In genomic region chr1:224432141-224432540, GRCh38 we compare ENCODE assay signal across 9 cellular contexts. TPM values are rescaled to one million over a fixed set of nuclear protein-coding genes. Genes with fewer than 3 reads are reported as not detected.
DNase-seq lines count a peak whose midpoint lies in the region; ATAC-seq and TF ChIP-seq lines count a peak whose summit lies in the region.
"Had no signal": no experiment of that assay in that cellular context is flagged by ENCODE, and none has a peak within 500 bp of the region (broad histone marks: within the 10 kb centered on the region; RNA-seq: fewer than 3 reads in every experiment).

No MANE protein-coding gene starts in this region.

- TF ChIP-seq CTCF in Caco-2 (IDR thresholded peaks at IDR 0.05; ENCODE audit: insufficient read depth in 1 of 2, low read depth in 1 of 2, low read length in 1 of 2, severe bottlenecking in 1 of 2, unreplicated experiment in 1 of 2) (no peak), NB4 (IDR thresholded peaks at IDR 0.05; ENCODE audit: low read depth, low read length) (no peak), neural crest cell (conservative IDR thresholded peaks at IDR 0.05) (no peak)

- CTCF ChIA-PET in Caco-2 (lab: Charles Lee) = interaction anchor here (0.5 kb wide), 1 partner anchor 25 kb away, joined by 3 read pairs; no protein-coding TSS in a partner anchor

- ATAC-seq in GM18867 (IDR thresholded peaks at IDR 0.05; ENCODE audit: unreplicated experiment) = no peak
- ATAC-seq in GM21717 (IDR thresholded peaks at IDR 0.05; ENCODE audit: unreplicated experiment) = no peak

- peaks cover 22% of the 10 kb centered on the region for H3K4me1 ChIP-seq in Caco-2
- peaks cover 39 to 43% of the 10 kb centered on the region in 2 donors for H3K4me1 ChIP-seq in duodenal mucosa (ENCODE audit: control insufficient read depth in 1 of 2, insufficient read depth in 2 of 2, low read length in 2 of 2)

- TF ChIP-seq POLR2A in NB4 (IDR thresholded peaks at IDR 0.05; ENCODE audit: extremely low read depth, insufficient read length) = no peak

- H3K27ac Mint-ChIP-seq in Caco-2 (ENCODE audit: unreplicated experiment) = no peak overlapping the region
- H3K27ac Mint-ChIP-seq in neural crest cell (ENCODE audit: unreplicated experiment) = no peak overlapping the region

- TSS peak; percentile 32 for BruUV-seq in Caco-2 (replicated peaks; lab: Mats Ljungman, UMichigan)

- H3K27ac ChIP-seq in duodenal mucosa (ENCODE audit: low read depth, low read length) = no peak overlapping the region

- intact Hi-C loops in Caco-2 (cut with micrococcal nuclease; ENCODE audit: unreplicated experiment) = no loop called here

- peak overlapping the region in 1 of 2 donors; percentile 51 for H3K9ac ChIP-seq in duodenal mucosa (ENCODE audit: low read depth in 1 of 2, low read length in 2 of 2)

- no peak for DNase-seq in Caco-2
- peak; percentile 4 for DNase-seq in NB4 (ENCODE audit: low read depth)
- no peak for DNase-seq in neural crest cell (ENCODE audit: low read depth, low spot score)
- no peak for DNase-seq in COLO829 (ENCODE audit: low spot score)
- DNase-seq in stimulated activated CD4-positive, alpha-beta T cell treated with anti-CD3 and anti-CD28 coated beads, Interleukin-12 subunit alpha, Interleukin-12 subunit beta, amount 100 ng/mL, for 4 hours = no peak
- DNase-seq: effector CD4-positive, alpha-beta T cell had no signal

- H3K4me3 Mint-ChIP-seq in Caco-2 (ENCODE audit: unreplicated experiment) (peak overlapping the region; percentile 91), neural crest cell (peak overlapping the region; percentile 95)

- H3K4me3 ChIP-seq in Caco-2 (ENCODE audit: low read depth, low read length) (peak overlapping the region; percentile 88), NB4 (ENCODE audit: low read depth, low read length) (peak overlapping the region; percentile 82), duodenal mucosa (ENCODE audit: low read depth in 1 of 2, low read length in 2 of 2) (peak overlapping the region; percentile 73 to 77)

- no peaks in the 10 kb centered on the region for H3K9me3 Mint-ChIP-seq in Caco-2 (ENCODE audit: unreplicated experiment)
- no peaks in the 10 kb centered on the region for H3K9me3 Mint-ChIP-seq in neural crest cell

- POLR2A ChIA-PET in Caco-2 (lab: Charles Lee) = no interaction called here

- H3K36me3 ChIP-seq in Caco-2 (ENCODE audit: control insufficient read depth, insufficient read depth, low read length) = no peaks in the 10 kb centered on the region
- no peaks in the 10 kb centered on the region for H3K36me3 ChIP-seq in duodenal mucosa (ENCODE audit: control insufficient read depth in 1 of 2, insufficient read depth in 2 of 2, low read length in 2 of 2)

- peaks cover 42% of the 10 kb centered on the region for H3K4me1 Mint-ChIP-seq in Caco-2 (ENCODE audit: low read depth, unreplicated experiment)
- H3K4me1 Mint-ChIP-seq in neural crest cell = peaks cover 43% of the 10 kb centered on the region

- no peaks in the 10 kb centered on the region for H3K27me3 ChIP-seq in Caco-2 (replicated peaks; ENCODE audit: control insufficient read depth, insufficient read depth, low read length)
- no peaks in the 10 kb centered on the region for H3K27me3 ChIP-seq in duodenal mucosa (ENCODE audit: control insufficient read depth in 1 of 2, insufficient read depth in 2 of 2, low read length in 2 of 2)

- no peaks in the 10 kb centered on the region for H3K27me3 Mint-ChIP-seq in Caco-2 (ENCODE audit: insufficient read depth, unreplicated experiment)
- no peaks in the 10 kb centered on the region for H3K27me3 Mint-ChIP-seq in neural crest cell (ENCODE audit: low read depth)

- no peaks in the 10 kb centered on the region for H3K9me3 ChIP-seq in Caco-2
- no peaks in the 10 kb centered on the region for H3K9me3 ChIP-seq in duodenal mucosa (ENCODE audit: control insufficient read depth in 1 of 2, low read length in 2 of 2)

- H3K36me3 Mint-ChIP-seq in Caco-2 (ENCODE audit: insufficient read depth, unreplicated experiment) (peaks cover 37% of the 10 kb centered on the region), neural crest cell (ENCODE audit: low read depth) (no peaks in the 10 kb centered on the region)

RNA-seq across cellular contexts. Expression of gene WDR26, which starts 2.5 kb away (rescaled TPM):
- total RNA-seq in Caco-2 (2022) (58.6 and 62.9 TPM in 2 replicates), neural crest cell (65.5 and 67.9 TPM in 2 replicates)
